8 cellular contexts compared by ENCODE assay signal in genomic region chrX:109536439-109537323, GRCh38.
DNase-seq lines count a peak whose midpoint lies in the region; ATAC-seq and TF ChIP-seq lines count a peak whose summit lies in the region.

TSS of gene NXT2 (plus strand) at chrX:109536844. CDS start at chrX:109537007, 163 bp downstream.

- peak within 1 kb of the TSS; percentile 96 for H3K27ac ChIP-seq in caudate nucleus (ENCODE audit: low read depth, low read length)

- ATAC-seq in GM19035 (IDR thresholded peaks at IDR 0.05; ENCODE audit: unreplicated experiment) (peak; percentile 98), HG03342 (IDR thresholded peaks at IDR 0.05; ENCODE audit: unreplicated experiment) (peak; percentile 94)

- DNase-seq in AG10803 (ENCODE audit: low read depth) (peak; percentile 90), NCI-H345 treated with DMSO at 0.1 percent for 48 hours (lab: John Stamatoyannopoulos, UW; ENCODE audit: unreplicated experiment) (peak; percentile 70), caudate nucleus (lab: John Stamatoyannopoulos, UW) (peak; percentile 37 to 95 (median 83)), inferior parietal cortex (ENCODE audit: extremely low spot score) (peak; percentile 89), smooth muscle cell of the brain vasculature (ENCODE audit: low read depth, low spot score) (peak; percentile 83)
- DNase-seq in activated CD4-positive, CD25-positive, alpha-beta regulatory T cell (lab: John Stamatoyannopoulos, UW): peak; percentile 50 to 72 (median 64)

- H3K4me3 ChIP-seq in AG10803 (ENCODE audit: low read length): peak within 1 kb of the TSS; percentile 76

- no peak for TF ChIP-seq CTCF in AG10803 (conservative IDR thresholded peaks at IDR 0.05; ENCODE audit: low read length)

Comparison
In these comparisons a context has a peak if more than half of its experiments do, and no peak if none do; other contexts are left out.
1. Peak in every context shown above with its lines: DNase-seq, ATAC-seq, H3K4me3 ChIP-seq and H3K27ac ChIP-seq.